ENCODE assay signal across 8 cellular contexts in the genomic region with DNA sequence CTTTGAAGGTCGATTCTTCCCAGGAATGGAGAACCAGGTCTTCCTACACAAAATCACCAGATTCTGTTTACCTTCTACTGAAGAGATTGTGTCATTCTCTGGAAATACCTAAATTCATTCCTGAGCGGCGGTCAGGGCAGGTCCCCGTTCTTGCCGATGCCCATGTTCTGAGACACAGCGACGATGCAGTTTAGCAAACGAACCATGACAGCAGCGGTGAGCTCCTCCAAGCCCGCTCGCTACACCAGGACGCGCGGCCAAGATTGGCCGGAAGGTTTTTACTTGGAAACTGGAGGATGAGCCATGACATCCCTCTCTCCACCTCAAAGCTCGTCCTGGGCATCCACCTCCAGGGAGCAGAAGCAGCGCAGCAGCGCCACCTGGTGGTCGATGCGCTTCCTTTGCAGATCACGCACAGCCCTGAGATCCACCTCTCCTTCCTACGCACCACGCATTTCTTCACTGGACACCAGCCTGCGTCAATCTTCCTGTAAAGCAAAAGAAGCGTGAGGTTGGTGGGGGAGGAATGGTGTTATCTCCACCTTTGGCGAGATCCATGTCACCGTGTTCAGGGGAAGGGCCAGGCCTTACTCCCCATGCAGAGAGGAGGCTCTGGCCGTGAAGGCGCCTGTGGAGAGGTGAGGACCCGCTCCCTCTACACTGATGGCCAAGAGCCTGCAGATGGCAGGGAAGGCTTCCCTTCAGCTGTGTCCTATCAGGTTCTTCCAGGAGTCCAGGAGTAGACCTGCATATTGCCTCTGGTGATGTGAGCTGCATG. TPM values are rescaled to one million over a fixed set of nuclear protein-coding genes. Genes with fewer than 3 reads are reported as not detected.
DNase-seq lines count a peak whose midpoint lies in the region; ATAC-seq, FAIRE-seq and TF ChIP-seq lines count a peak whose summit lies in the region.

No MANE protein-coding gene starts in this region.

- peaks cover 6% of the 10 kb centered on the region for H3K27me3 Mint-ChIP-seq in activated B cell treated with CpG ODN at 0.5 μM for 24 hours

- H3K27me3 ChIP-seq in GM06990 (replicated peaks; ENCODE audit: control insufficient read depth, insufficient read depth, low read length) (no peaks in the 10 kb centered on the region), keratinocyte (ENCODE audit: control insufficient read depth, extremely low read depth, insufficient read depth, low read length) (peaks cover 21% of the 10 kb centered on the region)

- H3K36me3 Mint-ChIP-seq in activated B cell treated with CpG ODN at 0.5 μM for 24 hours (ENCODE audit: low read depth): no peaks in the 10 kb centered on the region

- no peaks in the 10 kb centered on the region for H3K4me1 ChIP-seq in keratinocyte (ENCODE audit: control insufficient read depth, extremely low read depth, insufficient read depth, low read length)

- H3K4me3 Mint-ChIP-seq in activated B cell treated with CpG ODN at 0.5 μM for 24 hours: peak overlapping the region; percentile 84

- H3K9ac ChIP-seq in keratinocyte (ENCODE audit: control insufficient read depth, extremely low read depth, insufficient read depth, low read length): no peak overlapping the region

- H3K9me3 ChIP-seq in keratinocyte (ENCODE audit: control insufficient read depth, low read depth, low read length): no peaks in the 10 kb centered on the region

- intact Hi-C loops in activated B cell treated with CpG ODN at 0.5 μM for 24 hours (cut with micrococcal nuclease): loop anchor here (1.0 kb wide), 3 partner anchors 10 to 230 kb away; partner anchors contain the start of gene HLA-B

- H3K4me1 Mint-ChIP-seq in activated B cell treated with CpG ODN at 0.5 μM for 24 hours: peaks cover 8% of the 10 kb centered on the region

- no peak overlapping the region for H3K27ac ChIP-seq in keratinocyte (ENCODE audit: control insufficient read depth, insufficient read depth, low read length)

- peak overlapping the region; percentile 43 for H3K27ac Mint-ChIP-seq in activated B cell treated with CpG ODN at 0.5 μM for 24 hours

- H3K4me3 ChIP-seq in GM06990 (replicated peaks; ENCODE audit: low read depth, low read length) (peak overlapping the region; percentile 33), cardiac fibroblast (replicated peaks in 1 of 2; ENCODE audit: low read depth in 2 of 2, low read length in 2 of 2) (peak overlapping the region in 1 of 2 donors; percentile 30), keratinocyte (ENCODE audit: control insufficient read depth in 2 of 3, extremely low read depth in 1 of 3, insufficient read depth in 2 of 3, low read depth in 1 of 3, low read length in 3 of 3) (peak overlapping the region in 1 of 3 experiments; percentile 44)

- peak; percentile 52 for ATAC-seq in HG02938 (IDR thresholded peaks at IDR 0.05; ENCODE audit: unreplicated experiment)
- peak; percentile 98 for ATAC-seq in activated B cell treated with CpG ODN at 0.5 μM for 24 hours (ENCODE audit: low read depth)
- ATAC-seq in GM21528 (IDR thresholded peaks at IDR 0.05; ENCODE audit: low FRiP score, unreplicated experiment): no peak

- TF ChIP-seq CTCF in GM06990 (IDR thresholded peaks at IDR 0.05; ENCODE audit: insufficient read depth, low read length, poor library complexity, severe bottlenecking): peak; percentile 93
- peak; percentile 61 for TF ChIP-seq CTCF in activated B cell treated with CpG ODN at 0.5 μM for 24 hours (IDR thresholded peaks at IDR 0.05)
- peak; percentile 95 for TF ChIP-seq CTCF in cardiac fibroblast (IDR thresholded peaks at IDR 0.05; ENCODE audit: low read depth, low read length)
- peak; percentile 97 to 100 (median 97) for TF ChIP-seq CTCF in keratinocyte (optimal IDR thresholded peaks at IDR 0.05 in 1 of 3, IDR thresholded peaks at IDR 0.05 in 1 of 3, conservative IDR thresholded peaks at IDR 0.05 in 1 of 3; ENCODE audit: extremely low read depth in 1 of 3, insufficient read depth in 2 of 3, low read length in 3 of 3)

- H3K4me2 ChIP-seq in keratinocyte (ENCODE audit: control insufficient read depth, extremely low read depth, insufficient read depth, low read depth, low read length): peak overlapping the region; percentile 81

- H3K9me1 ChIP-seq in keratinocyte (ENCODE audit: control insufficient read depth, extremely low read depth, insufficient read depth, low read length): no peaks in the 10 kb centered on the region

- no peaks in the 10 kb centered on the region for H3K79me2 ChIP-seq in keratinocyte (ENCODE audit: control insufficient read depth, insufficient read depth, low read length)

- no peaks in the 10 kb centered on the region for H4K20me1 ChIP-seq in keratinocyte (ENCODE audit: control insufficient read depth, extremely low read depth, insufficient read depth, low read length)

- H2AFZ ChIP-seq in keratinocyte (ENCODE audit: control insufficient read depth, low read length): peak overlapping the region; percentile 71

- no peaks in the 10 kb centered on the region for H3K9me3 Mint-ChIP-seq in activated B cell treated with CpG ODN at 0.5 μM for 24 hours

- no peaks in the 10 kb centered on the region for H3K36me3 ChIP-seq in GM06990 (ENCODE audit: control insufficient read depth, insufficient read depth, low read length)
- no peaks in the 10 kb centered on the region for H3K36me3 ChIP-seq in keratinocyte (ENCODE audit: control insufficient read depth in 2 of 2, extremely low read depth in 1 of 2, insufficient read depth in 2 of 2, low read length in 2 of 2)

- peak; percentile 92 for FAIRE-seq in keratinocyte (lab: Jason Lieb, UNC)

- POLR2A ChIA-PET in activated B cell treated with CpG ODN at 0.5 μM for 24 hours (lab: Charles Lee): interaction anchor here (0.6 to 4.6 kb wide), 14 partner anchors 9 to 1841 kb away, joined by 3 to 55 read pairs (median 6); partner anchors contain the start of genes HLA-B and RING1

- CTCF ChIA-PET in activated B cell treated with CpG ODN at 0.5 μM for 24 hours (lab: Charles Lee): interaction anchor here (0.6 to 9.3 kb wide), 26 partner anchors 9 to 264 kb away, joined by 3 to 161 read pairs (median 5); partner anchors contain the start of genes CCHCR1, PSORS1C2 and TCF19

- DNase-seq in GM06990 (ENCODE audit: extremely low read depth, insufficient read length) (peak; percentile 83), NCI-H2171 (lab: John Stamatoyannopoulos, UW) (peak; percentile 67), activated B cell treated with CpG ODN at 0.5 μM for 24 hours (peak; percentile 68), cardiac fibroblast (ENCODE audit: low read depth in 2 of 2) (peak; percentile 88 to 92), keratinocyte (ENCODE audit: low read depth, low spot score) (peak; percentile 28)
- peak; percentile 84 to 85 for DNase-seq in stimulated activated CD4-positive, alpha-beta T cell treated with anti-CD3 and anti-CD28 coated beads, Interleukin-15, amount 100 ng/mL, for 1 hour (ENCODE audit: low read depth in 1 of 2, low spot score in 1 of 2)

- dilution Hi-C loops in keratinocyte (cut with MboI; ENCODE audit: extremely low pct_ligation_motif_present, low sequenced_read_pairs): no loop called here

RNA-seq across cellular contexts. Expression of gene HLA-B, which starts 9.9 kb away (rescaled TPM):
- 3,667 and 3,668 TPM in 2 replicates for total RNA-seq in activated B cell treated with CpG ODN at 0.5 μM for 24 hours
- polyA plus RNA-seq in keratinocyte: 265 to 656 TPM (median 312 TPM) in 3 replicates
- 167 TPM for polyA plus RNA-seq in keratinocyte (2011; ENCODE audit: low read depth)
- polyA plus RNA-seq in keratinocyte (2011; cell fraction: cytosol; rRNA removed): 173 and 223 TPM in 2 replicates
- 499 and 562 TPM in 2 replicates for polyA plus RNA-seq in keratinocyte (2011; cell fraction: nucleus; rRNA removed)
- 167 and 309 TPM in 2 replicates for polyA plus RNA-seq in keratinocyte (2012; ENCODE audit: low replicate concordance)
- 147 to 352 TPM (median 330 TPM) in 3 replicates for polyA minus RNA-seq in keratinocyte
- 335 TPM for polyA minus RNA-seq in keratinocyte (2011; cell fraction: cytosol; rRNA and poly(A)+ RNA removed)
- 240 and 246 TPM in 2 replicates for polyA minus RNA-seq in keratinocyte (2011; cell fraction: nucleus; rRNA and poly(A)+ RNA removed)

RNA-seq across cellular contexts. Expression of gene MICA, which starts 36.5 kb away (rescaled TPM):
- 8.9 and 9.0 TPM in 2 replicates for total RNA-seq in activated B cell treated with CpG ODN at 0.5 μM for 24 hours
- polyA plus RNA-seq in keratinocyte: 59.9 to 81.8 TPM (median 67.7 TPM) in 3 replicates
- 17.9 TPM for polyA plus RNA-seq in keratinocyte (2011; ENCODE audit: low read depth)
- polyA plus RNA-seq in keratinocyte (2011; cell fraction: cytosol; rRNA removed): 57.5 and 58.6 TPM in 2 replicates
- polyA plus RNA-seq in keratinocyte (2011; cell fraction: nucleus; rRNA removed): 121 and 129 TPM in 2 replicates
- polyA plus RNA-seq in keratinocyte (2012; ENCODE audit: low replicate concordance): 45.3 and 55.8 TPM in 2 replicates
- 53.9 to 70.1 TPM (median 55.4 TPM) in 3 replicates for polyA minus RNA-seq in keratinocyte
- 43.4 TPM for polyA minus RNA-seq in keratinocyte (2011; cell fraction: cytosol; rRNA and poly(A)+ RNA removed)
- 49.2 and 72.2 TPM in 2 replicates for polyA minus RNA-seq in keratinocyte (2011; cell fraction: nucleus; rRNA and poly(A)+ RNA removed)

Comparison
In these comparisons a context has a peak if more than half of its experiments do, and no peak if none do; other contexts are left out.
1. DNase-seq: peak in every context shown above with its lines; median percentile 90 in cardiac fibroblast; 84 in stimulated activated CD4-positive, alpha-beta T cell treated with anti-CD3 and anti-CD28 coated beads, Interleukin-15, amount 100 ng/mL, for 1 hour; 83 in GM06990; 68 in activated B cell treated with CpG ODN at 0.5 μM for 24 hours; 67 in NCI-H2171; 28 in keratinocyte.